ENCODE assay signal across 2 cellular contexts in the genomic region with DNA sequence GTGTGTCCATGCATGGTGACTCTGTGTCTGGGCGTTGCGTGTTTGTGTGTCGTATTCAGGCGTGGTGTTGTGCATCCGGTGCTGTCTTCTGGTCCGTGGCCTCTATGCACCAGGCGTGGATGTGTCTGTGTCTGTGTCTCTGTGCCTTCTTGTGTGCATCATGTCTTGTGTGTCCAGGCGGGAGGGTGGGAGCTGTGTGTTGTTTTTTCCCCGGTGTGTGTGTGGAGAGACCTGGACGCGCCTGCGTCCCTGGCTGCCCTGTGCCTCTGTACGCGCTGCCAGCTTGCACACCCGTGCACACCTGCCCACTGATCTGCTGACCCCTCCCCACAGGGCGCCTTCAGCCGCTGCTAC.
TF ChIP-seq lines count a peak whose summit lies in the region.

No MANE protein-coding gene starts in this region.

TF ChIP-seq in HEK293, 187 proteins besides CTCF, POLR2A, EP300 and RAD21:
- TF ChIP-seq KLF1 (tag by site-specific recombination; IDR thresholded peaks at IDR 0.05) (peak; percentile 20; the same call in 1 of the 2 replicates), ZNF626 (tag by site-specific recombination; IDR thresholded peaks at IDR 0.05) (no peak), WT1 (tag by site-specific recombination; IDR thresholded peaks at IDR 0.05) (no peak), ZSCAN23 (tag by site-specific recombination; IDR thresholded peaks at IDR 0.05) (no peak; the same call in 1 of the 2 replicates), ZNF146 (tag by site-specific recombination; IDR thresholded peaks at IDR 0.05) (peak; percentile 19; the same call in 1 of the 2 replicates), ZNF433 (tag by site-specific recombination; IDR thresholded peaks at IDR 0.05; ENCODE audit: low read depth) (0 out of 2 replicates have a peak, but pooled peaks have one; percentile 5), ZNF24 (tag by site-specific recombination; IDR thresholded peaks at IDR 0.05) (no peak), ZNF423 (tag by site-specific recombination; IDR thresholded peaks at IDR 0.05) (no peak), ZNF747 (tag by site-specific recombination; IDR thresholded peaks at IDR 0.05) (0 out of 2 replicates have a peak, but pooled peaks have one; percentile 41), ZNF121 (tag by site-specific recombination; IDR thresholded peaks at IDR 0.05) (no peak), ZBTB20 (tag by site-specific recombination; IDR thresholded peaks at IDR 0.05) (peak; percentile 13; the same call in 1 of the 2 replicates), ZNF133 (tag by site-specific recombination; IDR thresholded peaks at IDR 0.05) (0 out of 2 replicates have a peak, but pooled peaks have one; percentile 7), PRDM1 (tag by site-specific recombination; IDR thresholded peaks at IDR 0.05) (no peak), BCL11B (tag by site-specific recombination; IDR thresholded peaks at IDR 0.05; ENCODE audit: low read depth) (0 out of 2 replicates have a peak, but pooled peaks have one; percentile 15), ZNF239 (tag by site-specific recombination; IDR thresholded peaks at IDR 0.05) (0 out of 2 replicates have a peak, but pooled peaks have one; percentile 5), ZNF23 (tag by site-specific recombination; IDR thresholded peaks at IDR 0.05; ENCODE audit: borderline replicate concordance) (0 out of 2 replicates have a peak, but pooled peaks have one; percentile 7), BCL11A (tag by site-specific recombination; IDR thresholded peaks at IDR 0.05; ENCODE audit: low read depth) (0 out of 2 replicates have a peak, but pooled peaks have one; percentile 15), ZNF558 (tag by site-specific recombination; IDR thresholded peaks at IDR 0.05) (no peak), ZBTB8A (tag by site-specific recombination; IDR thresholded peaks at IDR 0.05) (no peak), ZNF571 (tag by site-specific recombination; IDR thresholded peaks at IDR 0.05) (no peak)
- TF ChIP-seq, protein P1, sequence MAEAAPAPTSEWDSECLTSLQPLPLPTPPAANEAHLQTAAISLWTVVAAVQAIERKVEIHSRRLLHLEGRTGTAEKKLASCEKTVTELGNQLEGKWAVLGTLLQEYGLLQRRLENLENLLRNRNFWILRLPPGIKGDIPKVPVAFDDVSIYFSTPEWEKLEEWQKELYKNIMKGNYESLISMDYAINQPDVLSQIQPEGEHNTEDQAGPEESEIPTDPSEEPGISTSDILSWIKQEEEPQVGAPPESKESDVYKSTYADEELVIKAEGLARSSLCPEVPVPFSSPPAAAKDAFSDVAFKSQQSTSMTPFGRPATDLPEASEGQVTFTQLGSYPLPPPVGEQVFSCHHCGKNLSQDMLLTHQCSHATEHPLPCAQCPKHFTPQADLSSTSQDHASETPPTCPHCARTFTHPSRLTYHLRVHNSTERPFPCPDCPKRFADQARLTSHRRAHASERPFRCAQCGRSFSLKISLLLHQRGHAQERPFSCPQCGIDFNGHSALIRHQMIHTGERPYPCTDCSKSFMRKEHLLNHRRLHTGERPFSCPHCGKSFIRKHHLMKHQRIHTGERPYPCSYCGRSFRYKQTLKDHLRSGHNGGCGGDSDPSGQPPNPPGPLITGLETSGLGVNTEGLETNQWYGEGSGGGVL (tag by site-specific recombination; IDR thresholded peaks at IDR 0.05) = no peak
- TF ChIP-seq, protein P2, sequence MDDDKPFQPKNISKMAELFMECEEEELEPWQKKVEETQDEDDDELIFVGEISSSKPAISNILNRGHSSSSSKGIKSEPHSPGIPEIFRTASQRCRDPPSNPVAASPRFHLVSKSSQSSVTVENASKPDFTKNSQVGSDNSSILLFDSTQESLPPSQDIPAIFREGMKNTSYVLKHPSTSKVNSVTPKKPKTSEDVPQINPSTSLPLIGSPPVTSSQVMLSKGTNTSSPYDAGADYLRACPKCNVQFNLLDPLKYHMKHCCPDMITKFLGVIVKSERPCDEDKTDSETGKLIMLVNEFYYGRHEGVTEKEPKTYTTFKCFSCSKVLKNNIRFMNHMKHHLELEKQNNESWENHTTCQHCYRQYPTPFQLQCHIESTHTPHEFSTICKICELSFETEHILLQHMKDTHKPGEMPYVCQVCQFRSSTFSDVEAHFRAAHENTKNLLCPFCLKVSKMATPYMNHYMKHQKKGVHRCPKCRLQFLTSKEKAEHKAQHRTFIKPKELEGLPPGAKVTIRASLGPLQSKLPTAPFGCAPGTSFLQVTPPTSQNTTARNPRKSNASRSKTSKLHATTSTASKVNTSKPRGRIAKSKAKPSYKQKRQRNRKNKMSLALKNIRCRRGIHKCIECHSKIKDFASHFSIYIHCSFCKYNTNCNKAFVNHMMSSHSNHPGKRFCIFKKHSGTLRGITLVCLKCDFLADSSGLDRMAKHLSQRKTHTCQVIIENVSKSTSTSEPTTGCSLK (tag by site-specific recombination; IDR thresholded peaks at IDR 0.05) = no peak
- TF ChIP-seq, protein P3, sequence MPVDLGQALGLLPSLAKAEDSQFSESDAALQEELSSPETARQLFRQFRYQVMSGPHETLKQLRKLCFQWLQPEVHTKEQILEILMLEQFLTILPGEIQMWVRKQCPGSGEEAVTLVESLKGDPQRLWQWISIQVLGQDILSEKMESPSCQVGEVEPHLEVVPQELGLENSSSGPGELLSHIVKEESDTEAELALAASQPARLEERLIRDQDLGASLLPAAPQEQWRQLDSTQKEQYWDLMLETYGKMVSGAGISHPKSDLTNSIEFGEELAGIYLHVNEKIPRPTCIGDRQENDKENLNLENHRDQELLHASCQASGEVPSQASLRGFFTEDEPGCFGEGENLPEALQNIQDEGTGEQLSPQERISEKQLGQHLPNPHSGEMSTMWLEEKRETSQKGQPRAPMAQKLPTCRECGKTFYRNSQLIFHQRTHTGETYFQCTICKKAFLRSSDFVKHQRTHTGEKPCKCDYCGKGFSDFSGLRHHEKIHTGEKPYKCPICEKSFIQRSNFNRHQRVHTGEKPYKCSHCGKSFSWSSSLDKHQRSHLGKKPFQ (tag by site-specific recombination; IDR thresholded peaks at IDR 0.05) = no peak
- TF ChIP-seq, protein P4, sequence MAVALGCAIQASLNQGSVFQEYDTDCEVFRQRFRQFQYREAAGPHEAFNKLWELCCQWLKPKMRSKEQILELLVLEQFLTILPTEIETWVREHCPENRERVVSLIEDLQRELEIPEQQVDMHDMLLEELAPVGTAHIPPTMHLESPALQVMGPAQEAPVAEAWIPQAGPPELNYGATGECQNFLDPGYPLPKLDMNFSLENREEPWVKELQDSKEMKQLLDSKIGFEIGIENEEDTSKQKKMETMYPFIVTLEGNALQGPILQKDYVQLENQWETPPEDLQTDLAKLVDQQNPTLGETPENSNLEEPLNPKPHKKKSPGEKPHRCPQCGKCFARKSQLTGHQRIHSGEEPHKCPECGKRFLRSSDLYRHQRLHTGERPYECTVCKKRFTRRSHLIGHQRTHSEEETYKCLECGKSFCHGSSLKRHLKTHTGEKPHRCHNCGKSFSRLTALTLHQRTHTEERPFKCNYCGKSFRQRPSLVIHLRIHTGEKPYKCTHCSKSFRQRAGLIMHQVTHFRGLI (tag by site-specific recombination; IDR thresholded peaks at IDR 0.05) = no peak
TF ChIP-seq in HEK293: peak in this region for 10.

TF ChIP-seq in H1, 55 proteins besides CTCF, POLR2A, EP300 and RAD21:
- no peak for TF ChIP-seq CBX8 (IDR thresholded peaks at IDR 0.05; ENCODE audit: borderline replicate concordance, low read depth, low read length)
- no peak for TF ChIP-seq KDM1A (IDR thresholded peaks at IDR 0.05; ENCODE audit: borderline replicate concordance, low read length)
- TF ChIP-seq, protein P5, sequence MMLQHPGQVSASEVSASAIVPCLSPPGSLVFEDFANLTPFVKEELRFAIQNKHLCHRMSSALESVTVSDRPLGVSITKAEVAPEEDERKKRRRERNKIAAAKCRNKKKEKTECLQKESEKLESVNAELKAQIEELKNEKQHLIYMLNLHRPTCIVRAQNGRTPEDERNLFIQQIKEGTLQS (IDR thresholded peaks at IDR 0.05; ENCODE audit: insufficient read depth, low read depth, low read length) = no peak
- TF ChIP-seq TAF1 (IDR thresholded peaks at IDR 0.05; ENCODE audit: low read depth, low read length) = no peak
- no peak for TF ChIP-seq FOSL1 (IDR thresholded peaks at IDR 0.05; ENCODE audit: insufficient read depth, low read depth, low read length)
- TF ChIP-seq, protein P6, sequence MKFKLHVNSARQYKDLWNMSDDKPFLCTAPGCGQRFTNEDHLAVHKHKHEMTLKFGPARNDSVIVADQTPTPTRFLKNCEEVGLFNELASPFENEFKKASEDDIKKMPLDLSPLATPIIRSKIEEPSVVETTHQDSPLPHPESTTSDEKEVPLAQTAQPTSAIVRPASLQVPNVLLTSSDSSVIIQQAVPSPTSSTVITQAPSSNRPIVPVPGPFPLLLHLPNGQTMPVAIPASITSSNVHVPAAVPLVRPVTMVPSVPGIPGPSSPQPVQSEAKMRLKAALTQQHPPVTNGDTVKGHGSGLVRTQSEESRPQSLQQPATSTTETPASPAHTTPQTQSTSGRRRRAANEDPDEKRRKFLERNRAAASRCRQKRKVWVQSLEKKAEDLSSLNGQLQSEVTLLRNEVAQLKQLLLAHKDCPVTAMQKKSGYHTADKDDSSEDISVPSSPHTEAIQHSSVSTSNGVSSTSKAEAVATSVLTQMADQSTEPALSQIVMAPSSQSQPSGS (IDR thresholded peaks at IDR 0.05; ENCODE audit: low read length) = no peak
- no peak for TF ChIP-seq KDM4A (IDR thresholded peaks at IDR 0.05; ENCODE audit: low read depth, low read length, severe bottlenecking)
- TF ChIP-seq TBP (IDR thresholded peaks at IDR 0.05; ENCODE audit: low read depth, low read length) = no peak
- TF ChIP-seq JUND (IDR thresholded peaks at IDR 0.05; ENCODE audit: low read length) = no peak
- TF ChIP-seq, protein P7, sequence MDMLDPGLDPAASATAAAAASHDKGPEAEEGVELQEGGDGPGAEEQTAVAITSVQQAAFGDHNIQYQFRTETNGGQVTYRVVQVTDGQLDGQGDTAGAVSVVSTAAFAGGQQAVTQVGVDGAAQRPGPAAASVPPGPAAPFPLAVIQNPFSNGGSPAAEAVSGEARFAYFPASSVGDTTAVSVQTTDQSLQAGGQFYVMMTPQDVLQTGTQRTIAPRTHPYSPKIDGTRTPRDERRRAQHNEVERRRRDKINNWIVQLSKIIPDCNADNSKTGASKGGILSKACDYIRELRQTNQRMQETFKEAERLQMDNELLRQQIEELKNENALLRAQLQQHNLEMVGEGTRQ (IDR thresholded peaks at IDR 0.05; ENCODE audit: low read length) = no peak
- no peak for TF ChIP-seq ZNF274 (IDR thresholded peaks at IDR 0.05; ENCODE audit: borderline replicate concordance, extremely low read depth, low read length)
- no peak for TF ChIP-seq SP2 (IDR thresholded peaks at IDR 0.05; ENCODE audit: low read length)
- no peak for TF ChIP-seq HDAC2 (IDR thresholded peaks at IDR 0.05; ENCODE audit: borderline replicate concordance in 1 of 2, low read depth in 2 of 2, low read length in 2 of 2)
- TF ChIP-seq RXRA (IDR thresholded peaks at IDR 0.05; ENCODE audit: insufficient read depth, low read depth, low read length) = no peak
